ENCODE assay signal across 1 cellular context in the genomic region with DNA sequence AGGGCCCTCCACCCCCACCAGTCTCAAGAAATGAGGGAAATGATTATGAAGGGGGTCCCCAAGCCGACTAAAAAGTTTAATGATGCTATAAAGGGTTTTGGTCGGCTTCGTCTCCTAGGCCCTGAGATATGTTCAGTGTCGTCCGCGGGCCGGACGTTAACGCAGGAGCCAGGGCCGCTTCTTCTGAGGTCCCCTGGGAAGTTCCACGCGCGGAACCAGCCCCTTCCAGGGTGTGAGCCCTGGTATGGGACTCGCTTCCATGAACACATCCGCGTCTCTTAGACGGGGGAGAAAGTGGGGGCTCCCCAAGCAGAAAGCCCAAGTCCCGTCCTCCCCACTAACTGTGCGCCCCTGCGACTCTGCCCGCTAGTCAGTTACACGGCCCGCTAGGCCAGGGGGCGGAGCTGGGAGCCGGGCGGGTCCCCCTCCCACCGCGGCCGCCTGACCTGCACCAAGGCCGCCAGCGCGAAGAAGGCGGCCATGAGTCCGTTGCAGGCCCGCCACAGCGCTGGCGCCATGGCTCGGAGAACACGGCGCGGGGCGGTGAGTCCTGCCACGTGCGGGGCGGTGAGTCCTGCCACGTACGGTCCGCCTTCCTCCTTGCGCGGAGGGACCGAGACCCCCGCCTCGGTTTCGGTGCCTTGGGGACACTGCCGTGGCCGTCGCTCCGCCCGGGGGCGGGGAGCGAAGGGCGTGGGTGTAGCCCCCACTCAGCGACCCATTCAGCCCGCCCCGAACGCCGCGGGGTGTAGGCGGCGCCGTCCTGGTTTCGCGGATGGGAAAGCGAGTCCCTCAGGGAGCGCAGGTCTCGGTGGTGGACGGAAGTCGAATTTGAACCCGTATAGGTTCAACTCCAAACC.
TF ChIP-seq lines count a peak whose summit lies in the region.

TMEM220 (minus strand) TSS at position 690 of the 860 bp plus-strand sequence; CDS start at position 518, 172 bp downstream.

TF ChIP-seq in H1, 55 proteins besides CTCF, POLR2A, EP300 and RAD21:
- TF ChIP-seq KDM1A (IDR thresholded peaks at IDR 0.05; ENCODE audit: borderline replicate concordance, low read length), result no peak
- TF ChIP-seq CHD1 (IDR thresholded peaks at IDR 0.05; ENCODE audit: low read depth, low read length), result no peak
- no peak for TF ChIP-seq CBX5 (IDR thresholded peaks at IDR 0.05; ENCODE audit: low read depth, low read length)
- TF ChIP-seq TAF7 (optimal IDR thresholded peaks at IDR 0.05; ENCODE audit: borderline replicate concordance, low read depth, low read length), result peak; percentile 43
- TF ChIP-seq GTF2F1 (IDR thresholded peaks at IDR 0.05; ENCODE audit: borderline replicate concordance, low read depth, low read length), result no peak
- TF ChIP-seq YY1 (IDR thresholded peaks at IDR 0.05; ENCODE audit: low read depth, low read length), result peak; percentile 90
- peak; percentile 67; the same call in 1 of the 2 replicates for TF ChIP-seq EGR1 (IDR thresholded peaks at IDR 0.05; ENCODE audit: borderline replicate concordance, low read depth, low read length)
- peak; percentile 91 for TF ChIP-seq MAX (IDR thresholded peaks at IDR 0.05)
- no peak for TF ChIP-seq SRF (IDR thresholded peaks at IDR 0.05; ENCODE audit: low read depth, low read length)
- TF ChIP-seq NANOG (IDR thresholded peaks at IDR 0.05; ENCODE audit: insufficient read depth, low read depth, low read length, poor library complexity, severe bottlenecking), result no peak
- TF ChIP-seq SIRT6 (IDR thresholded peaks at IDR 0.05; ENCODE audit: low read length), result no peak
- TF ChIP-seq HDAC2 (IDR thresholded peaks at IDR 0.05; ENCODE audit: borderline replicate concordance in 1 of 2, low read depth in 2 of 2, low read length in 2 of 2), result 0 out of 4 replicates have a peak, but pooled peaks of 1 of the 2 experiments have one; percentile 58
- no peak for TF ChIP-seq NRF1 (IDR thresholded peaks at IDR 0.05; ENCODE audit: low read depth, low read length)
- peak; percentile 96 for TF ChIP-seq KDM4A (IDR thresholded peaks at IDR 0.05; ENCODE audit: low read depth, low read length, severe bottlenecking)
- peak; percentile 36 for TF ChIP-seq BACH1 (IDR thresholded peaks at IDR 0.05; ENCODE audit: low read length)
- no peak for TF ChIP-seq FOSL1 (IDR thresholded peaks at IDR 0.05; ENCODE audit: insufficient read depth, low read depth, low read length)
- peak; percentile 90; the same call in 1 of the 2 replicates for TF ChIP-seq POLR2AphosphoS5 (IDR thresholded peaks at IDR 0.05; ENCODE audit: low read depth, low read length)
- TF ChIP-seq TBP (IDR thresholded peaks at IDR 0.05; ENCODE audit: low read depth, low read length), result peak; percentile 68
- TF ChIP-seq SUZ12 (IDR thresholded peaks at IDR 0.05; ENCODE audit: low read length), result no peak; the same call in 1 of the 2 replicates
- TF ChIP-seq CREB1 (IDR thresholded peaks at IDR 0.05), result no peak; the same call in 1 of the 2 replicates
- TF ChIP-seq RXRA (IDR thresholded peaks at IDR 0.05; ENCODE audit: insufficient read depth, low read depth, low read length), result no peak
- TF ChIP-seq PHF8 (conservative IDR thresholded peaks at IDR 0.05; ENCODE audit: low read depth, low read length), result peak; percentile 89
- peak; percentile 79; the same call in 1 of the 2 replicates for TF ChIP-seq RBBP5 (IDR thresholded peaks at IDR 0.05; ENCODE audit: borderline replicate concordance, low read depth, low read length)
- TF ChIP-seq TAF1 (IDR thresholded peaks at IDR 0.05; ENCODE audit: low read depth, low read length), result peak; percentile 71
- TF ChIP-seq SIN3A (conservative IDR thresholded peaks at IDR 0.05 in 1 of 2, IDR thresholded peaks at IDR 0.05 in 1 of 2; ENCODE audit: low read depth in 1 of 2, low read length in 2 of 2), result 0 out of 4 replicates have a peak, but pooled peaks of 1 of the 2 experiments have one; percentile 23
- no peak for TF ChIP-seq USF2 (IDR thresholded peaks at IDR 0.05; ENCODE audit: low read length)
- TF ChIP-seq E2F6 (IDR thresholded peaks at IDR 0.05), result peak; percentile 73
- TF ChIP-seq ASH2L (IDR thresholded peaks at IDR 0.05; ENCODE audit: low read length), result peak; percentile 78
- no peak for TF ChIP-seq SP4 (IDR thresholded peaks at IDR 0.05; ENCODE audit: low read length)
- no peak for TF ChIP-seq TCF12 (IDR thresholded peaks at IDR 0.05; ENCODE audit: low read depth, low read length)
- TF ChIP-seq SIX5 (IDR thresholded peaks at IDR 0.05; ENCODE audit: low read depth, low read length), result no peak
- TF ChIP-seq KDM5A (IDR thresholded peaks at IDR 0.05; ENCODE audit: low read length), result no peak
- no peak for TF ChIP-seq MAFK (IDR thresholded peaks at IDR 0.05; ENCODE audit: low read depth, low read length)
- TF ChIP-seq ZNF274 (IDR thresholded peaks at IDR 0.05; ENCODE audit: borderline replicate concordance, extremely low read depth, low read length), result no peak
- no peak for TF ChIP-seq JUND (IDR thresholded peaks at IDR 0.05; ENCODE audit: low read length)
- TF ChIP-seq ATF2 (IDR thresholded peaks at IDR 0.05; ENCODE audit: low read length), result no peak
